Comparison of ENCODE assay signal across 19 cellular contexts in the genomic region with DNA sequence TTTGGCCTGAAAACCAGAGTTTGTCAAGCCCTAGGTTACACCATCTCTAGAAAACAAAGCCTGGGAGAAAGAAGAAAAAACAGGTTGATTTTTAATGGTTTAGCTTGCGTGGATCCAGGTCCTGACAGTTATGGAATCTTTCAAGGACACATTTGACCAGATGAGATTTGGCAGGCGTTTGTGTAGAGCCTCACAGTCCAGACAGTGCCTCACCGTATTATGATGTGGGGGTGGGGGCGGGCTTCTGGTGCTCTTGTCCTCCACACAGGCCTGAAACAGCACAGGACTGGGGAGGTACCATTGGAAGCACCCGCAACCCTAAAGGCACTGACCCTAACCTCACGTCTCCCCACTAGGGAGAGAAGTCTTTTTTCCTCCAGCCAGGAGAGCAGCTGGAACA. TPM values are rescaled to one million over a fixed set of nuclear protein-coding genes. Genes with fewer than 3 reads are reported as not detected.
DNase-seq lines count a peak whose midpoint lies in the region; ATAC-seq and TF ChIP-seq lines count a peak whose summit lies in the region.
"Had no signal": no experiment of that assay in that cellular context is flagged by ENCODE, and none has a peak within 500 bp of the region (broad histone marks: within the 10 kb centered on the region; RNA-seq: fewer than 3 reads in every experiment).

No MANE protein-coding gene starts in this region.

- H3K23ac ChIP-seq in mesendoderm (ENCODE audit: low read length), result peak overlapping the region; percentile 3

- H3K27me3 ChIP-seq in heart left ventricle (no peaks in the 10 kb centered on the region), left ventricle myocardium inferior (ENCODE audit: low read depth) (no peaks in the 10 kb centered on the region), mesendoderm (ENCODE audit: insufficient read depth, low read length, poor library complexity) (no peaks in the 10 kb centered on the region)
- H3K27me3 ChIP-seq: BE2C had no signal

- TF ChIP-seq POLR2A in heart left ventricle (IDR thresholded peaks at IDR 0.05), result no peak

- no peak overlapping the region for H3K56ac ChIP-seq in mesendoderm (ENCODE audit: low read length)

- H3K9me3 ChIP-seq in heart left ventricle (no peaks in the 10 kb centered on the region), left ventricle myocardium inferior (replicated peaks) (no peaks in the 10 kb centered on the region), T-helper 17 cell (ENCODE audit: control insufficient read depth, low read length, poor library complexity, severe bottlenecking) (no peaks in the 10 kb centered on the region)
- H3K9me3 ChIP-seq: BE2C had no signal

- WGBS in heart left ventricle, 4 donors, result 54 to 79% (median 64%) methylated on average over 5 to 6 of the region's 6 CpGs
- no CpG with 5 or more reads among the region's 6 CpGs for WGBS in mesendoderm (ENCODE audit: extremely low coverage, insufficient coverage, low lambda C conversion rate)

- DNase-seq in heart left ventricle (peak in 1 of 5 donors; percentile 52), left ventricle myocardium inferior (no peak), T-helper 17 cell (no peak), mesendoderm (no peak), RPMI8226 (no peak)
- DNase-seq: BE2C, H9, HFFc6, Kasumi-1, NCI-H1417, NCI-H1694 treated with DMSO at 0.1 percent for 48 hours, NCI-H2081 treated with DMSO at 0.1 percent for 48 hours, NCI-H2171 treated with DMSO at 0.1 percent for 48 hours, NCI-H524 treated with DMSO at 0.1 percent for 48 hours, NCI-H82, SHP77 had no signal

- H3K27ac ChIP-seq in heart left ventricle (no peak overlapping the region), left ventricle myocardium inferior (replicated peaks) (no peak overlapping the region), mesendoderm (ENCODE audit: low read depth, low read length) (no peak overlapping the region)
- H3K27ac ChIP-seq: SK-N-MC had no signal

- H3K36me3 ChIP-seq in heart left ventricle, result peaks cover 0 to 98% (median 90%) of the 10 kb centered on the region in 9 donors
- H3K36me3 ChIP-seq in left ventricle myocardium inferior, result peaks cover 92% of the 10 kb centered on the region
- H3K36me3 ChIP-seq in mesendoderm (ENCODE audit: control insufficient read depth, insufficient read depth, low read length), result no peaks in the 10 kb centered on the region
- H3K36me3 ChIP-seq: BE2C had no signal

- no peak overlapping the region for H4K5ac ChIP-seq in mesendoderm (ENCODE audit: low read length)

- no peak overlapping the region for H3K18ac ChIP-seq in mesendoderm (ENCODE audit: low read length)

- H2BK15ac ChIP-seq in mesendoderm (replicated peaks; ENCODE audit: low read depth), result no peak overlapping the region

- no peak overlapping the region for H2BK5ac ChIP-seq in mesendoderm (ENCODE audit: low read length)

- no peaks in the 10 kb centered on the region for H3K79me1 ChIP-seq in mesendoderm (ENCODE audit: low read length)

- TF ChIP-seq CTCF in heart left ventricle (IDR thresholded peaks at IDR 0.05) (no peak), left ventricle myocardium inferior (IDR thresholded peaks at IDR 0.05; ENCODE audit: borderline replicate concordance) (no peak)

- no peak overlapping the region for H2BK120ac ChIP-seq in mesendoderm (ENCODE audit: low read depth, low read length)

- H3K79me2 ChIP-seq in mesendoderm (ENCODE audit: control insufficient read depth, insufficient read depth, low read length), result no peaks in the 10 kb centered on the region

- H3K4ac ChIP-seq in mesendoderm (ENCODE audit: low read depth, low read length), result no peak overlapping the region

- H3K4me1 Mint-ChIP-seq in T-helper 17 cell, result peaks cover 6% of the 10 kb centered on the region
- H3K4me1 Mint-ChIP-seq: H9 had no signal

- peaks cover 4% of the 10 kb centered on the region for H3K36me3 Mint-ChIP-seq in T-helper 17 cell (ENCODE audit: low read depth)

- H3K4me1 ChIP-seq in heart left ventricle (peaks cover 0 to 6% (median 0%) of the 10 kb centered on the region in 12 donors), left ventricle myocardium inferior (peaks cover 6% of the 10 kb centered on the region), mesendoderm (ENCODE audit: control insufficient read depth, low read depth, low read length) (no peaks in the 10 kb centered on the region)
- H3K4me1 ChIP-seq: BE2C had no signal

- H3K4me3 ChIP-seq in heart left ventricle (no peak overlapping the region), left ventricle myocardium inferior (no peak overlapping the region), mesendoderm (ENCODE audit: low read length) (no peak overlapping the region)
- H3K4me3 ChIP-seq: SK-N-MC had no signal

- no peak overlapping the region for H2AK5ac ChIP-seq in mesendoderm (ENCODE audit: low read length)

- H3K27me3 Mint-ChIP-seq in T-helper 17 cell, result no peaks in the 10 kb centered on the region

- no peak overlapping the region for H3K4me2 ChIP-seq in mesendoderm (ENCODE audit: low read length)

- no peak overlapping the region for H3K4me3 Mint-ChIP-seq in T-helper 17 cell
- H3K4me3 Mint-ChIP-seq: HFFc6 had no signal

- ATAC-seq in heart left ventricle, result peak in 3 of 4 donors; percentile 51 to 69 (median 62)
- no peak for ATAC-seq in T-helper 17 cell
- no peak for ATAC-seq in GM18519 (IDR thresholded peaks at IDR 0.05; ENCODE audit: low FRiP score, unreplicated experiment)
- no peak for ATAC-seq in GM21717 (IDR thresholded peaks at IDR 0.05; ENCODE audit: unreplicated experiment)

- no peak overlapping the region for H3K9ac ChIP-seq in mesendoderm (ENCODE audit: low read length)

- H3K27ac Mint-ChIP-seq in T-helper 17 cell, result peak overlapping the region; percentile 24
- H3K27ac Mint-ChIP-seq: H9, HFFc6 had no signal

- intact Hi-C loops in heart left ventricle (cut with DNase I), result loop anchor here in 2 of 10 donors (5.0 to 10.0 kb wide), 2 partner anchors 43 to 145 kb away; no protein-coding TSS in a partner anchor
- intact Hi-C loops in left ventricle myocardium inferior (cut with micrococcal nuclease), result no loop called here

- no peak overlapping the region for H4K8ac ChIP-seq in mesendoderm (ENCODE audit: low read depth, low read length)

RNA-seq across cellular contexts. Expression of gene MVP, which starts 19.6 kb away (rescaled TPM):
- total RNA-seq in heart left ventricle, result 100 to 1,000 TPM in 1 of 9 donors, 10 to 100 TPM in 8; 33.1 to 140 (median 44.6) TPM
- polyA plus RNA-seq in heart left ventricle, result 10 to 100 TPM; 32.9 to 50.6 TPM
- total RNA-seq in left ventricle myocardium inferior, result 38.6 TPM
- 100 to 1,000 TPM; 141 to 154 TPM for total RNA-seq in T-helper 17 cell
- 0.13 TPM for polyA plus RNA-seq in mesendoderm (2013, experiment 1 of 2)
- 0.18 TPM for polyA plus RNA-seq in mesendoderm (2013, experiment 2 of 2)

RNA-seq across cellular contexts. Expression of gene CDIPT, which starts 23.2 kb away (rescaled TPM):
- total RNA-seq in heart left ventricle (100 to 1,000 TPM in 2 of 9 donors, 10 to 100 TPM in 7; 57.5 to 143 (median 76.3) TPM), left ventricle myocardium inferior (68.6 TPM), T-helper 17 cell (10 to 100 TPM; 39.6 TPM)
- 100 to 1,000 TPM in 1 of 2 donors, 10 to 100 TPM in 1; 64.2 to 106 TPM for polyA plus RNA-seq in heart left ventricle
- polyA plus RNA-seq in mesendoderm (2013, experiment 1 of 2), result 47.5 TPM
- polyA plus RNA-seq in mesendoderm (2013, experiment 2 of 2), result 46.8 TPM

RNA-seq across cellular contexts. Expression of gene PAGR1, which starts 23.9 kb away (rescaled TPM):
- total RNA-seq in heart left ventricle, result 10 to 100 TPM; 10.8 to 23.9 (median 12.6) TPM
- 10 to 100 TPM; 29.2 to 32.9 TPM for polyA plus RNA-seq in heart left ventricle
- total RNA-seq in left ventricle myocardium inferior, result 12.9 TPM
- total RNA-seq in T-helper 17 cell, result 10 to 100 TPM; 15.2 to 16.3 TPM
- 59.4 TPM for polyA plus RNA-seq in mesendoderm (2013, experiment 1 of 2)
- polyA plus RNA-seq in mesendoderm (2013, experiment 2 of 2), result 59.3 TPM

RNA-seq across cellular contexts. Expression of gene PRRT2, which starts 27.8 kb away (rescaled TPM):
- total RNA-seq in heart left ventricle (1 to 10 TPM in 5 of 9 donors, under 1 TPM in 3, not detected in 1; 0.38 to 1.8 (median 1.3) TPM), left ventricle myocardium inferior (2.1 TPM), T-helper 17 cell (1 to 10 TPM; 2.0 to 3.4 TPM)
- polyA plus RNA-seq in heart left ventricle, result 1 to 10 TPM in 1 of 2 donors, under 1 TPM in 1; 0.24 to 3.2 TPM
- 2.4 TPM for polyA plus RNA-seq in mesendoderm (2013, experiment 1 of 2)
- 2.5 TPM for polyA plus RNA-seq in mesendoderm (2013, experiment 2 of 2)

RNA-seq across cellular contexts. Expression of gene MAZ, which starts 33.5 kb away (rescaled TPM):
- 100 to 1,000 TPM in 2 of 9 donors, 10 to 100 TPM in 7; 58.9 to 137 (median 74.0) TPM for total RNA-seq in heart left ventricle
- 100 to 1,000 TPM in 1 of 2 donors, 10 to 100 TPM in 1; 63.2 to 188 TPM for polyA plus RNA-seq in heart left ventricle
- total RNA-seq in left ventricle myocardium inferior, result 77.6 TPM
- 100 to 1,000 TPM; 242 to 254 TPM for total RNA-seq in T-helper 17 cell
- 156 TPM for polyA plus RNA-seq in mesendoderm (2013, experiment 1 of 2)
- 158 TPM for polyA plus RNA-seq in mesendoderm (2013, experiment 2 of 2)

Comparison
In these comparisons a context has a peak if more than half of its experiments do, and no peak if none do; other contexts are left out.
1. ATAC-seq: peak in heart left ventricle (3 of 4); none in T-helper 17 cell (single experiment), GM18519 (single experiment) and GM21717 (single experiment).